Comparison of ENCODE assay signal across 9 cellular contexts in the genomic region with DNA sequence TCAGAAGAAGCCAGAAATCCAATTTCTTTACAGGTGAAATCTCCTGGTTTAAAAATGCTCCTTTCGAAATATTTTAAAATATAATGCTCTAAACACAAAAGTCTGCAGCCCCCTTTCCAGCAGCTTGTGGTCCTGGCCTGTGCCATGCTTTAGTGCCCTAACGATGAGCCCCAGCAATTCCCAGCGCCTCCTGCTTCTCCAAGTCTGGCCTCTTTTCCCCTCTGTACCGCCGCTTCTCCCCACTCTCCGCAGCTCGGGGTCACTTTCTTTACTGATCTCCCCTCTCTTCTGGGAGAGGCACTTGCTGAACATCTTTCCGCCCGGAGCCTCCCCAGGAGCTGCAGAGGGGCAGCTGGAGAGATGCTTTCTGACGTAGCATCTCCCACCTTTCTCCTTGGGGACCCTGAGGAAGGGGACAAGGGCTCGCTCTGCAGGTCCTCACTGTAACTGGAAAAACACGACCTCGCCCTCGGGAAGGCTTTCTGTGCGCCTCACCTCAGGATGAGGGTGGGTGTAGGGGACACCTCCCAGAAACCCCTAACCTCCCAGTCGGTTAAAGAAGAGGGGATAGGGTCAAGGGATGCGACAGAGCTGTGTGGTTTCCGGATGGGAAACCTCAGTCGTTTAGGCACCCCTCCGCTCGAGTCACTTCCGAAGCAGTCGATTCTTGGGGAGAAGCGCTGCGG. TPM values are rescaled to one million over a fixed set of nuclear protein-coding genes. Genes with fewer than 3 reads are reported as not detected.
DNase-seq lines count a peak whose midpoint lies in the region; ATAC-seq and TF ChIP-seq lines count a peak whose summit lies in the region.
"Had no signal": no experiment of that assay in that cellular context is flagged by ENCODE, and none has a peak within 500 bp of the region (broad histone marks: within the 10 kb centered on the region; RNA-seq: fewer than 3 reads in every experiment).

No MANE protein-coding gene starts in this region.

- DNase-seq in CD8-positive, alpha-beta T cell = no peak
- DNase-seq in chondrocyte (ENCODE audit: low spot score) = no peak
- DNase-seq in neural crest cell (ENCODE audit: low read depth, low spot score) = no peak
- no peak for DNase-seq in NCI-H2227 treated with DMSO at 0.1 percent for 48 hours (lab: John Stamatoyannopoulos, UW)
- no peak for DNase-seq in DMS 273 treated with DMSO at 0.1 percent for 48 hours (lab: John Stamatoyannopoulos, UW)
- no peak for DNase-seq in NCI-H524 treated with DMSO at 0.1 percent for 48 hours (lab: John Stamatoyannopoulos, UW)
- no peak for DNase-seq in omental fat pad (ENCODE audit: low spot score)
- DNase-seq: small intestine had no signal

- no peak overlapping the region for H3K27ac ChIP-seq in CD8-positive, alpha-beta T cell (ENCODE audit: low read depth, low read length)
- H3K27ac ChIP-seq in HUES64 (ENCODE audit: low read depth, low read length) = no peak overlapping the region

- H3K9ac ChIP-seq in HUES64 (ENCODE audit: low read depth, low read length) = 0 out of 2 replicates have a peak overlapping the region, but pooled peaks have one; percentile 33

- intact Hi-C loops in CD8-positive, alpha-beta T cell (cut with DNase I, micrococcal nuclease) = no loop called here

- no peak overlapping the region for H3K27ac Mint-ChIP-seq in CD8-positive, alpha-beta T cell
- H3K27ac Mint-ChIP-seq in chondrocyte (ENCODE audit: unreplicated experiment) = no peak overlapping the region
- H3K27ac Mint-ChIP-seq in neural crest cell (ENCODE audit: unreplicated experiment) = no peak overlapping the region

- H3K27me3 Mint-ChIP-seq in CD8-positive, alpha-beta T cell (ENCODE audit: low read depth) = peaks cover 62% of the 10 kb centered on the region
- peaks cover 7% of the 10 kb centered on the region for H3K27me3 Mint-ChIP-seq in chondrocyte (ENCODE audit: low read depth)
- peaks cover 79% of the 10 kb centered on the region for H3K27me3 Mint-ChIP-seq in neural crest cell (ENCODE audit: low read depth)

- H3K4me1 ChIP-seq in CD8-positive, alpha-beta T cell (ENCODE audit: insufficient read depth, low read length) = no peaks in the 10 kb centered on the region
- H3K4me1 ChIP-seq in HUES64 (ENCODE audit: insufficient read depth, low read length) = peaks cover 9% of the 10 kb centered on the region

- H3K36me3 ChIP-seq in CD8-positive, alpha-beta T cell (ENCODE audit: insufficient read depth, low read length) = no peaks in the 10 kb centered on the region
- H3K36me3 ChIP-seq in HUES64 (ENCODE audit: insufficient read depth, low read length) = no peaks in the 10 kb centered on the region

- peaks cover 4% of the 10 kb centered on the region for H3K9me3 Mint-ChIP-seq in CD8-positive, alpha-beta T cell
- H3K9me3 Mint-ChIP-seq in chondrocyte (ENCODE audit: low read depth) = no peaks in the 10 kb centered on the region
- H3K9me3 Mint-ChIP-seq in neural crest cell = no peaks in the 10 kb centered on the region

- peak overlapping the region; percentile 29 for H3K4me3 Mint-ChIP-seq in CD8-positive, alpha-beta T cell
- H3K4me3 Mint-ChIP-seq in chondrocyte (ENCODE audit: unreplicated experiment) (peak overlapping the region; percentile 73), neural crest cell (peak overlapping the region; percentile 75)

- no peak for TF ChIP-seq CTCF in CD8-positive, alpha-beta T cell (IDR thresholded peaks at IDR 0.05)
- TF ChIP-seq CTCF in chondrocyte (IDR thresholded peaks at IDR 0.05) = no peak
- TF ChIP-seq CTCF in neural crest cell (conservative IDR thresholded peaks at IDR 0.05) = no peak
- TF ChIP-seq CTCF in omental fat pad (IDR thresholded peaks at IDR 0.05) = no peak

- POLR2A ChIA-PET in CD8-positive, alpha-beta T cell (lab: Charles Lee) = no interaction called here

- ATAC-seq in CD8-positive, alpha-beta T cell = no peak
- ATAC-seq in omental fat pad (ENCODE audit: low FRiP score) = no peak

- WGBS in HUES64 = 30% methylated on average over 24 of the region's 25 CpGs

- no peaks in the 10 kb centered on the region for H3K36me3 Mint-ChIP-seq in CD8-positive, alpha-beta T cell
- H3K36me3 Mint-ChIP-seq in chondrocyte (ENCODE audit: low read depth) = peaks cover 3% of the 10 kb centered on the region
- H3K36me3 Mint-ChIP-seq in neural crest cell (ENCODE audit: low read depth) = peaks cover 4% of the 10 kb centered on the region

- peaks cover 6% of the 10 kb centered on the region for H3K4me1 Mint-ChIP-seq in CD8-positive, alpha-beta T cell (ENCODE audit: low read depth)
- H3K4me1 Mint-ChIP-seq in chondrocyte (ENCODE audit: low read depth) (peaks cover 36% of the 10 kb centered on the region), neural crest cell (peaks cover 14% of the 10 kb centered on the region)

- no peaks in the 10 kb centered on the region for H3K9me3 ChIP-seq in CD8-positive, alpha-beta T cell (ENCODE audit: low read length)
- no peaks in the 10 kb centered on the region for H3K9me3 ChIP-seq in HUES64 (ENCODE audit: insufficient read depth, low read depth, low read length)

- H3K4me3 ChIP-seq in CD8-positive, alpha-beta T cell (ENCODE audit: low read depth, low read length) = no peak overlapping the region
- H3K4me3 ChIP-seq in HUES64 (ENCODE audit: low read length) = peak overlapping the region; percentile 65

- CTCF ChIA-PET in CD8-positive, alpha-beta T cell (lab: Charles Lee) = interaction anchor here (0.5 to 0.7 kb wide), 2 partner anchors 348 to 451 kb away, joined by 3 read pairs; no protein-coding TSS in a partner anchor

- H3K27me3 ChIP-seq in CD8-positive, alpha-beta T cell (ENCODE audit: insufficient read depth, low read length) = peaks cover 16% of the 10 kb centered on the region
- H3K27me3 ChIP-seq in HUES64 (ENCODE audit: insufficient read depth, low read length) = peaks cover 67% of the 10 kb centered on the region

RNA-seq across cellular contexts. Expression of gene INA, which starts 0.5 kb away (rescaled TPM):
- total RNA-seq in CD8-positive, alpha-beta T cell = not detected
- 8.2 TPM for polyA plus RNA-seq in HUES64 (2013, experiment 1 of 2)
- polyA plus RNA-seq in HUES64 (2013, experiment 2 of 2) = 10.3 TPM
- total RNA-seq in chondrocyte (10.4 to 31.1 TPM (median 30.1 TPM) in 3 replicates), neural crest cell (36.4 and 39.7 TPM in 2 replicates), omental fat pad (not detected)

RNA-seq across cellular contexts. Expression of gene RPEL1, which starts 30.7 kb away (rescaled TPM):
- total RNA-seq in CD8-positive, alpha-beta T cell = not detected
- not detected for polyA plus RNA-seq in HUES64 (2013, experiment 1 of 2)
- not detected for polyA plus RNA-seq in HUES64 (2013, experiment 2 of 2)
- not detected in 3 replicates for total RNA-seq in chondrocyte
- not detected in 2 replicates for total RNA-seq in neural crest cell
- total RNA-seq in omental fat pad = not detected

Comparison
In these comparisons a context has a peak if more than half of its experiments do, and no peak if none do; other contexts are left out.
1. RNA of gene INA, which starts 0.5 kb away (total RNA-seq): 36.4 to 39.7 TPM in neural crest cell and 10.4 to 31.1 TPM in chondrocyte; not detected in CD8-positive, alpha-beta T cell and not detected in omental fat pad; every median in the first group is over 10 times any median in the second.
2. Peak in every context shown above with its lines, with median percentiles within 50 percentile points of each other: H3K4me3 Mint-ChIP-seq.